10 cellular contexts compared by ENCODE assay signal in the genomic region with DNA sequence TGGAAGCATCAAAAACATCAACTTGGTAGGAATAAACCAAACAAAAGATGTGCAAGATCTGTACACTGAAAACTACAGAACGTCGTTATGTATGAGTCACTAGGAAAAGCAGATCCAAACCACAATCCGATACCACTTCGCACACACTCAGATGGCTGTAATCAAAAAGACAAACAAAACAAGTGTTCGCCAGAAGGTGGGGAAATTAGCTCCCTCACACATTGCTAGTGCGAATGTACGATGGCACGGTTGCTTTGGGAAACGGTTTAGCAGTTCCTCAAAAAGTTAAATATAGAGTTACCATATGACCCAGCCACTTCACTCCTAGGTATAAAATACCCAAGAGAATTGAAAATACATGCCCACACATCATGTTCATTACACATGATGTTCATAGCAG.
DNase-seq lines count a peak whose midpoint lies in the region; ATAC-seq lines count a peak whose summit lies in the region.
"Had no signal": no experiment of that assay in that cellular context is flagged by ENCODE, and none has a peak within 500 bp of the region (broad histone marks: within the 10 kb centered on the region; RNA-seq: fewer than 3 reads in every experiment).

No MANE protein-coding gene starts in this region.

- DNase-seq in stimulated activated CD4-positive, alpha-beta T cell treated with anti-CD3 and anti-CD28 coated beads, Interleukin-15, amount 100 ng/mL, for 24 hours = peak; percentile 14
- DNase-seq in stimulated activated CD4-positive, alpha-beta T cell treated with anti-CD3 and anti-CD28 coated beads, Interleukin-4, amount 100 ng/mL, for 4 hours = no peak
- DNase-seq in NOMO-1 treated with dmso at 0.1 percent for 144 hours (lab: John Stamatoyannopoulos, UW; ENCODE audit: unreplicated experiment) (peak; percentile 74), dedifferentiated amniotic fluid mesenchymal stem cell (ENCODE audit: extremely low spot score) (peak; percentile 56)
- DNase-seq: GF-D8 had no signal

- ATAC-seq in HG02588 (IDR thresholded peaks at IDR 0.05; ENCODE audit: unreplicated experiment) = no peak
- no peak for ATAC-seq in GM19328 (IDR thresholded peaks at IDR 0.05; ENCODE audit: unreplicated experiment)
- ATAC-seq in HG03354 (IDR thresholded peaks at IDR 0.05; ENCODE audit: poor library complexity, severe bottlenecking, unreplicated experiment) = no peak
- no peak for ATAC-seq in GM18861 (IDR thresholded peaks at IDR 0.05; ENCODE audit: unreplicated experiment)
- ATAC-seq: Right ventricle myocardium inferior had no signal

Comparison
In these comparisons a context has a peak if more than half of its experiments do, and no peak if none do; other contexts are left out.
1. DNase-seq: peak in stimulated activated CD4-positive, alpha-beta T cell treated with anti-CD3 and anti-CD28 coated beads, Interleukin-15, amount 100 ng/mL, for 24 hours (single experiment), NOMO-1 treated with dmso at 0.1 percent for 144 hours (single experiment) and dedifferentiated amniotic fluid mesenchymal stem cell (single experiment); none in stimulated activated CD4-positive, alpha-beta T cell treated with anti-CD3 and anti-CD28 coated beads, Interleukin-4, amount 100 ng/mL, for 4 hours (0 of 2).